Comparison of ENCODE assay signal across 8 cellular contexts in genomic region chr11:64916040-64916847, GRCh38. TPM values are rescaled to one million over a fixed set of nuclear protein-coding genes. Genes with fewer than 3 reads are reported as not detected.
DNase-seq lines count a peak whose midpoint lies in the region; ATAC-seq and TF ChIP-seq lines count a peak whose summit lies in the region.

No MANE protein-coding gene starts in this region.

- peak overlapping the region; percentile 73 for H3K4me3 ChIP-seq in GM08714 (ENCODE audit: low read length)

- peak overlapping the region; percentile 93 for H3K27ac Mint-ChIP-seq in central memory CD8-positive, alpha-beta T cell (ENCODE audit: low read depth)
- H3K27ac Mint-ChIP-seq in stimulated activated memory B cell treated with anti-CD40 and anti-IgM and Interleukin-4, amounts not matched to agents 10 μg/mL and 1 μg/mL and 100 μg/mL, for 72 hours = peak overlapping the region; percentile 93

- H3K9me3 Mint-ChIP-seq in central memory CD8-positive, alpha-beta T cell = no peaks in the 10 kb centered on the region
- H3K9me3 Mint-ChIP-seq in stimulated activated memory B cell treated with anti-CD40 and anti-IgM and Interleukin-4, amounts not matched to agents 10 μg/mL and 1 μg/mL and 100 μg/mL, for 72 hours = no peaks in the 10 kb centered on the region

- H3K27me3 Mint-ChIP-seq in central memory CD8-positive, alpha-beta T cell = no peaks in the 10 kb centered on the region
- H3K27me3 Mint-ChIP-seq in stimulated activated memory B cell treated with anti-CD40 and anti-IgM and Interleukin-4, amounts not matched to agents 10 μg/mL and 1 μg/mL and 100 μg/mL, for 72 hours = no peaks in the 10 kb centered on the region

- DNase-seq in central memory CD8-positive, alpha-beta T cell (ENCODE audit: low spot score in 2 of 2) = peak; percentile 44 to 62
- DNase-seq in left colon = peak; percentile 52 to 67

- H3K36me3 Mint-ChIP-seq in central memory CD8-positive, alpha-beta T cell (ENCODE audit: insufficient read depth) = peaks cover 35% of the 10 kb centered on the region
- H3K36me3 Mint-ChIP-seq in stimulated activated memory B cell treated with anti-CD40 and anti-IgM and Interleukin-4, amounts not matched to agents 10 μg/mL and 1 μg/mL and 100 μg/mL, for 72 hours = peaks cover 15% of the 10 kb centered on the region

- peak overlapping the region; percentile 91 for H3K4me3 Mint-ChIP-seq in central memory CD8-positive, alpha-beta T cell
- H3K4me3 Mint-ChIP-seq in stimulated activated memory B cell treated with anti-CD40 and anti-IgM and Interleukin-4, amounts not matched to agents 10 μg/mL and 1 μg/mL and 100 μg/mL, for 72 hours = peak overlapping the region; percentile 89

- H3K4me1 Mint-ChIP-seq in central memory CD8-positive, alpha-beta T cell = peaks cover 29% of the 10 kb centered on the region
- H3K4me1 Mint-ChIP-seq in stimulated activated memory B cell treated with anti-CD40 and anti-IgM and Interleukin-4, amounts not matched to agents 10 μg/mL and 1 μg/mL and 100 μg/mL, for 72 hours = peaks cover 41% of the 10 kb centered on the region

- peak; percentile 16 for ATAC-seq in HG03159 (IDR thresholded peaks at IDR 0.05; ENCODE audit: unreplicated experiment)
- peak; percentile 18 for ATAC-seq in SK-N-SH treated with all-trans-retinoic acid at 6 μM for 48 hours
- peak; percentile 41 for ATAC-seq in central memory CD8-positive, alpha-beta T cell (replicated peaks; ENCODE audit: extremely low read depth, poor library complexity, severe bottlenecking)
- peak; percentile 28 for ATAC-seq in left colon
- ATAC-seq in stimulated activated memory B cell treated with anti-CD40 and anti-IgM and Interleukin-4, amounts not matched to agents 10 μg/mL and 1 μg/mL and 100 μg/mL, for 72 hours = peak; percentile 2
- ATAC-seq in HG02623 (IDR thresholded peaks at IDR 0.05; ENCODE audit: unreplicated experiment) = no peak
- no peak for ATAC-seq in GM21737 (IDR thresholded peaks at IDR 0.05; ENCODE audit: unreplicated experiment)

- intact Hi-C loops in left colon (cut with DNase I, micrococcal nuclease) = no loop called here

TF ChIP-seq in SK-N-SH treated with all-trans-retinoic acid at 6 μM for 48 hours, 23 proteins besides CTCF, POLR2A, EP300 and RAD21:
- TF ChIP-seq SNAI2 (CRISPR knock-in tag; IDR thresholded peaks at IDR 0.05) (no peak), CREB5 (CRISPR knock-in tag; IDR thresholded peaks at IDR 0.05; ENCODE audit: low read depth) (no peak), ZC3H10 (CRISPR knock-in tag; IDR thresholded peaks at IDR 0.05) (no peak), ZNF8 (CRISPR knock-in tag; IDR thresholded peaks at IDR 0.05) (no peak), ISL1 (CRISPR knock-in tag; IDR thresholded peaks at IDR 0.05) (no peak), TSHZ2 (CRISPR knock-in tag; IDR thresholded peaks at IDR 0.05) (no peak), RARB (CRISPR knock-in tag; IDR thresholded peaks at IDR 0.05) (no peak), OSR1 (CRISPR knock-in tag; IDR thresholded peaks at IDR 0.05) (no peak), PPARA (CRISPR knock-in tag; IDR thresholded peaks at IDR 0.05; ENCODE audit: borderline replicate concordance) (no peak), CSRNP3 (CRISPR knock-in tag; IDR thresholded peaks at IDR 0.05) (no peak), CSDC2 (CRISPR knock-in tag; IDR thresholded peaks at IDR 0.05) (no peak), ZFP30 (CRISPR knock-in tag; IDR thresholded peaks at IDR 0.05) (no peak), ZNF565 (CRISPR knock-in tag; conservative IDR thresholded peaks at IDR 0.05; ENCODE audit: low read depth) (no peak), POU6F1 (CRISPR knock-in tag; IDR thresholded peaks at IDR 0.05; ENCODE audit: borderline replicate concordance, low read depth) (no peak), TOX (CRISPR knock-in tag; IDR thresholded peaks at IDR 0.05; ENCODE audit: borderline replicate concordance) (no peak), ESRRG (CRISPR knock-in tag; IDR thresholded peaks at IDR 0.05) (no peak), BACH2 (CRISPR knock-in tag; IDR thresholded peaks at IDR 0.05; ENCODE audit: borderline replicate concordance) (no peak), GLIS3 (CRISPR knock-in tag; IDR thresholded peaks at IDR 0.05) (no peak), TCF4 (CRISPR knock-in tag; IDR thresholded peaks at IDR 0.05; ENCODE audit: borderline replicate concordance) (no peak), PATZ1 (CRISPR knock-in tag; IDR thresholded peaks at IDR 0.05; ENCODE audit: borderline replicate concordance) (no peak)
TF ChIP-seq in SK-N-SH treated with all-trans-retinoic acid at 6 μM for 48 hours: peak in this region for 0.

RNA-seq across cellular contexts. Expression of gene ATG2A, which starts 0.8 kb away (rescaled TPM):
- total RNA-seq in left colon = 10 to 100 TPM; 25.3 to 43.4 TPM

RNA-seq across cellular contexts. Expression of gene PPP2R5B, which starts 8.2 kb away (rescaled TPM):
- 10 to 100 TPM; 25.1 to 39.6 TPM for total RNA-seq in left colon

RNA-seq across cellular contexts. Expression of gene GPHA2, which starts 19.4 kb away (rescaled TPM):
- total RNA-seq in left colon = not detected

RNA-seq across cellular contexts. Expression of gene EHD1, which starts 37.8 kb away (rescaled TPM):
- 10 to 100 TPM; 76.1 to 91.5 TPM for total RNA-seq in left colon

RNA-seq across cellular contexts. Expression of gene MAJIN, which starts 55.7 kb away (rescaled TPM):
- not detected for total RNA-seq in left colon

Comparison
In these comparisons a context has a peak if more than half of its experiments do, and no peak if none do; other contexts are left out.
1. ATAC-seq: peak in HG03159 (single experiment), SK-N-SH treated with all-trans-retinoic acid at 6 μM for 48 hours (single experiment), central memory CD8-positive, alpha-beta T cell (single experiment), left colon (single experiment) and stimulated activated memory B cell treated with anti-CD40 and anti-IgM and Interleukin-4, amounts not matched to agents 10 μg/mL and 1 μg/mL and 100 μg/mL, for 72 hours (single experiment); none in HG02623 (single experiment) and GM21737 (single experiment).